17 cellular contexts compared by ENCODE assay signal in genomic region chr1:59169703-59170102, GRCh38.
"Had no signal": no experiment of that assay in that cellular context is flagged by ENCODE, and none has a peak within 500 bp of the region (broad histone marks: within the 10 kb centered on the region; RNA-seq: fewer than 3 reads in every experiment).

No MANE protein-coding gene starts in this region.

- H3K4me1 ChIP-seq: esophagus squamous epithelium had no signal

- ATAC-seq: activated CD4-positive, alpha-beta T cell treated with anti-CD3 and anti-CD28 coated beads for 36 hours; activated T-cell treated with anti-CD3 and anti-CD28 coated beads, Interleukin-2, amount 50 U/mL, for 4 hours; left colon; natural killer cell; stimulated activated naive CD8-positive, alpha-beta T cell treated with anti-CD3 and anti-CD28 coated beads, Interleukin-15, amount 100 ng/mL, for 72 hours had no signal

- DNase-seq: activated CD4-positive, alpha-beta memory T cell treated with anti-CD3 and anti-CD28 coated beads for 36 hours; activated CD4-positive, alpha-beta T cell treated with anti-CD3 and anti-CD28 coated beads for 36 hours; activated effector memory CD4-positive, alpha-beta T cell treated with Interleukin-2 at 50 U/mL for 16 hours; activated T-cell treated with anti-CD3 and anti-CD28 coated beads, Interleukin-2, amount 50 U/mL, for 4 hours; amniotic stem cell; cortex of kidney; effector CD4-positive, alpha-beta T cell; esophagus squamous epithelium; foreskin melanocyte; left colon; mammary epithelial cell; natural killer cell; stimulated activated naive CD8-positive, alpha-beta T cell treated with anti-CD3 and anti-CD28 coated beads, Interleukin-15, amount 100 ng/mL, for 72 hours had no signal

- H3K4me1 Mint-ChIP-seq: activated CD4-positive, alpha-beta T cell treated with anti-CD3 and anti-CD28 coated beads for 36 hours; activated naive CD4-positive, alpha-beta T cell treated with anti-CD3 and anti-CD28 coated beads, Interleukin-2, amount 50 U/mL, for 24 hours; brain; natural killer cell; stimulated activated naive CD8-positive, alpha-beta T cell treated with anti-CD3 and anti-CD28 coated beads, Interleukin-15, amount 100 ng/mL, for 72 hours had no signal

- H3K4me3 ChIP-seq: esophagus squamous epithelium had no signal

- H3K27me3 ChIP-seq: esophagus squamous epithelium had no signal

- H3K9me3 Mint-ChIP-seq: activated T-cell treated with anti-CD3 and anti-CD28 coated beads, Interleukin-2, amount 50 U/mL, for 4 hours; natural killer cell; type B pancreatic cell had no signal

- H3K27ac Mint-ChIP-seq: activated CD4-positive, alpha-beta memory T cell treated with anti-CD3 and anti-CD28 coated beads for 36 hours; activated CD4-positive, alpha-beta T cell treated with anti-CD3 and anti-CD28 coated beads for 36 hours; activated naive CD4-positive, alpha-beta T cell treated with anti-CD3 and anti-CD28 coated beads, Interleukin-2, amount 50 U/mL, for 24 hours; brain; natural killer cell; stimulated activated naive CD8-positive, alpha-beta T cell treated with anti-CD3 and anti-CD28 coated beads, Interleukin-15, amount 100 ng/mL, for 72 hours; T-helper 1 cell treated with Interleukin-12 subunit alpha and Interleukin-12 subunit beta and Interleukin-4 antibody, amounts not matched to agents 30 μg/mL and 1 μg/mL, for 36 hours; type B pancreatic cell had no signal

- H3K4me3 Mint-ChIP-seq: activated CD4-positive, alpha-beta memory T cell treated with anti-CD3 and anti-CD28 coated beads for 36 hours; activated CD4-positive, alpha-beta T cell treated with anti-CD3 and anti-CD28 coated beads for 36 hours; activated naive CD4-positive, alpha-beta T cell treated with anti-CD3 and anti-CD28 coated beads, Interleukin-2, amount 50 U/mL, for 24 hours; activated T-cell treated with anti-CD3 and anti-CD28 coated beads, Interleukin-2, amount 50 U/mL, for 4 hours; brain; natural killer cell; stimulated activated naive CD8-positive, alpha-beta T cell treated with anti-CD3 and anti-CD28 coated beads, Interleukin-15, amount 100 ng/mL, for 72 hours; T-helper 1 cell treated with Interleukin-12 subunit alpha and Interleukin-12 subunit beta and Interleukin-4 antibody, amounts not matched to agents 30 μg/mL and 1 μg/mL, for 36 hours; type B pancreatic cell had no signal

- H3K9me3 ChIP-seq: esophagus squamous epithelium had no signal

- H3K27ac ChIP-seq: esophagus squamous epithelium had no signal

- H3K36me3 ChIP-seq: esophagus squamous epithelium had no signal

- H3K27me3 Mint-ChIP-seq: brain, type B pancreatic cell had no signal

- H3K36me3 Mint-ChIP-seq: activated CD4-positive, alpha-beta memory T cell treated with anti-CD3 and anti-CD28 coated beads for 36 hours; activated naive CD4-positive, alpha-beta T cell treated with anti-CD3 and anti-CD28 coated beads, Interleukin-2, amount 50 U/mL, for 24 hours; brain; type B pancreatic cell had no signal
